ENCODE assay signal across 9 cellular contexts in genomic region chr13:96089749-96090239, GRCh38. TPM values are rescaled to one million over a fixed set of nuclear protein-coding genes. Genes with fewer than 3 reads are reported as not detected.
DNase-seq lines count a peak whose midpoint lies in the region; TF ChIP-seq lines count a peak whose summit lies in the region.
"Had no signal": no experiment of that assay in that cellular context is flagged by ENCODE, and none has a peak within 500 bp of the region (broad histone marks: within the 10 kb centered on the region; RNA-seq: fewer than 3 reads in every experiment).

HS6ST3 (plus strand) TSS chr13:96090107.

- TF ChIP-seq POLR2A in uterus (IDR thresholded peaks at IDR 0.05): no peak

- H3K79me1 ChIP-seq in H9 (ENCODE audit: insufficient read depth, low read depth, low read length, poor library complexity, severe bottlenecking): no peaks in the 10 kb centered on the region

- no peak within 1 kb of the TSS for H3T11ph ChIP-seq in H9 (ENCODE audit: low read length)

- peaks cover 0 to 2% (median 0%) of the 10 kb centered on the region in 3 experiments; a peak in 3 of 7 replicates for H3K36me3 Mint-ChIP-seq in H9 (ENCODE audit: insufficient read depth in 1 of 3, low read depth in 3 of 3)

- DNase-seq in ELF-1 (ENCODE audit: low read depth, low spot score) (peak; percentile 71), H9 (peak; percentile 79), NCI-H2171 (lab: John Stamatoyannopoulos, UW) (peak; percentile 74), dermis blood vessel endothelial cell (peak; percentile 26), lung microvascular endothelial cell (ENCODE audit: low read depth in 2 of 2) (peak; percentile 8 to 31), uterus (peak; percentile 18 to 20), SIG-M5 treated with dmso at 0.1 percent for 504 hours (lab: John Stamatoyannopoulos, UW; ENCODE audit: unreplicated experiment) (no peak)
- DNase-seq in stimulated activated naive CD4-positive, alpha-beta T cell (lab: John Stamatoyannopoulos, UW): no peak

- no peaks in the 10 kb centered on the region; a peak in 1 of 5 replicates for H3K9me3 Mint-ChIP-seq in H9

- peak within 1 kb of the TSS; percentile 63 to 85 for H3K4me3 Mint-ChIP-seq in H9

- H3K27me3 ChIP-seq in H9 (ENCODE audit: insufficient read depth, low read length): peaks cover 29% of the 10 kb centered on the region
- peaks cover 0 to 16% of the 10 kb centered on the region in 2 donors for H3K27me3 ChIP-seq in uterus

- no peak within 1 kb of the TSS for H2BK15ac ChIP-seq in H9 (ENCODE audit: low read depth, low read length)

- H3K79me2 ChIP-seq in H9 (ENCODE audit: insufficient read depth, low read length): no peaks in the 10 kb centered on the region

- H2BK20ac ChIP-seq in H9 (ENCODE audit: low read depth, low read length, poor library complexity, severe bottlenecking): no peak within 1 kb of the TSS

- no peak within 1 kb of the TSS for H2BK12ac ChIP-seq in H9 (ENCODE audit: insufficient read length, low read depth, low read length)

- H3K9ac ChIP-seq in H9 (ENCODE audit: extremely low read depth, insufficient read length, low read length): no peak within 1 kb of the TSS

- H3K14ac ChIP-seq in H9 (ENCODE audit: insufficient read depth, low read length): no peak within 1 kb of the TSS; the same call in 1 of the 2 replicates

- H4K5ac ChIP-seq in H9 (ENCODE audit: insufficient read length, low read depth, low read length): no peak within 1 kb of the TSS

- no peaks in the 10 kb centered on the region for H3K36me3 ChIP-seq in uterus

- TF ChIP-seq CTCF in H9 (conservative IDR thresholded peaks at IDR 0.05) (no peak), uterus (IDR thresholded peaks at IDR 0.05) (no peak)

- H3K9me3 ChIP-seq in H9 (ENCODE audit: control insufficient read depth, low read depth, low read length) (no peaks in the 10 kb centered on the region), uterus (no peaks in the 10 kb centered on the region)

- no peak within 1 kb of the TSS for H2AFZ ChIP-seq in H9 (ENCODE audit: low read length)

- H3K4me2 ChIP-seq in H9 (ENCODE audit: insufficient read depth, insufficient read length, low read length): peak within 1 kb of the TSS; percentile 73

- H3K23me2 ChIP-seq in H9 (ENCODE audit: insufficient read length, low read depth, low read length, poor library complexity, severe bottlenecking): peaks cover 17% of the 10 kb centered on the region

- peak within 1 kb of the TSS; percentile 36 to 45 for H3K4me3 ChIP-seq in uterus

- H2BK120ac ChIP-seq in H9 (ENCODE audit: low read depth, low read length, poor library complexity, severe bottlenecking): no peak within 1 kb of the TSS

- H3K4me1 Mint-ChIP-seq in H9: peaks cover 14 to 16% of the 10 kb centered on the region in 2 experiments

- no peak within 1 kb of the TSS for H3K56ac ChIP-seq in H9 (ENCODE audit: insufficient read length, low read depth, low read length)

- no peak within 1 kb of the TSS for H3K18ac ChIP-seq in H9 (ENCODE audit: insufficient read length, low read depth, low read length)

- H3K27ac Mint-ChIP-seq in H9: no peak within 1 kb of the TSS

- no peak within 1 kb of the TSS for H4K8ac ChIP-seq in H9 (replicated peaks; ENCODE audit: insufficient read length, low read depth, low read length)

- H3K4me1 ChIP-seq in H9 (ENCODE audit: insufficient read depth, low read length): no peaks in the 10 kb centered on the region; the same call in 1 of the 2 replicates
- H3K4me1 ChIP-seq in uterus: no peaks in the 10 kb centered on the region

- H3K23ac ChIP-seq in H9 (ENCODE audit: insufficient read length, low read depth, low read length): no peak within 1 kb of the TSS

- peaks cover 74% of the 10 kb centered on the region for H3K27me3 Mint-ChIP-seq in H9 (ENCODE audit: low read depth)

- intact Hi-C loops in uterus (cut with DNase I; ENCODE audit: low total_unique reads): no loop called here

- H2AK5ac ChIP-seq in H9 (ENCODE audit: insufficient read length, low read length): no peak within 1 kb of the TSS

- H2BK5ac ChIP-seq in H9 (ENCODE audit: insufficient read length, low read length): no peak within 1 kb of the TSS

- no peak within 1 kb of the TSS for H3K4ac ChIP-seq in H9 (ENCODE audit: low read depth, low read length)

- H3K27ac ChIP-seq in H9 (ENCODE audit: insufficient read length, low read depth, low read length) (no peak within 1 kb of the TSS), uterus (peak within 1 kb of the TSS; percentile 38 to 78)

- H4K91ac ChIP-seq in H9 (ENCODE audit: insufficient read length, low read depth, low read length): no peak within 1 kb of the TSS

- no peaks in the 10 kb centered on the region for H4K20me1 ChIP-seq in H9 (ENCODE audit: control insufficient read depth, insufficient read depth, insufficient read length)

- WGBS in H9 (ENCODE audit: extremely low coverage, insufficient read length, low lambda C conversion rate): no CpG with 5 or more reads among the region's 35 CpGs

RNA-seq across cellular contexts. Expression of gene HS6ST3, which starts in this region (rescaled TPM):
- total RNA-seq in H9 (2021) (0.44 and 0.48 TPM in 2 replicates), dermis blood vessel endothelial cell (under 0.01 TPM in 1 of 2 replicates, not detected in the other), lung microvascular endothelial cell (under 0.01 TPM in 1 of 2 replicates, not detected in the other), uterus (1 to 10 TPM; 1.3 to 8.7 (median 5.3) TPM)
- total RNA-seq: RPMI7951 had no signal

Comparison
In these comparisons a context has a peak if more than half of its experiments do, and no peak if none do; other contexts are left out.
1. Peak in DNase-seq and H3K4me2 ChIP-seq in H9; RNA of the gene not detected or under 1 TPM.
2. Peak in DNase-seq in dermis blood vessel endothelial cell; RNA of the gene not detected or under 1 TPM.
3. Peak in DNase-seq in lung microvascular endothelial cell; RNA of the gene not detected or under 1 TPM.
4. DNase-seq: peak in ELF-1 (single experiment), NCI-H2171 (single experiment) and uterus (2 of 2); none in SIG-M5 treated with dmso at 0.1 percent for 504 hours (single experiment) and stimulated activated naive CD4-positive, alpha-beta T cell (0 of 6).